8 cellular contexts compared by ENCODE assay signal in genomic region chr9:99059074-99059894, GRCh38. TPM values are rescaled to one million over a fixed set of nuclear protein-coding genes. Genes with fewer than 3 reads are reported as not detected.
DNase-seq lines count a peak whose midpoint lies in the region; ATAC-seq and TF ChIP-seq lines count a peak whose summit lies in the region.

No MANE protein-coding gene starts in this region.

- CTCF ChIA-PET in activated CD8-positive, alpha-beta memory T cell treated with anti-CD3 and anti-CD28 coated beads, Interleukin-2, amount 10 ng/mL, durations not matched to agents 7 days and 5 days (lab: Charles Lee): interaction anchor here (1.0 to 3.4 kb wide), 16 partner anchors 9 to 85 kb away, joined by 3 to 35 read pairs (median 5); partner anchors contain the start of gene TGFBR1

- H3K27me3 ChIP-seq in SU-DHL-6 (ENCODE audit: low read length) (no peaks in the 10 kb centered on the region), layer of hippocampus (ENCODE audit: control insufficient read depth, insufficient read depth, low read length) (no peaks in the 10 kb centered on the region), mesendoderm (ENCODE audit: insufficient read depth, low read length, poor library complexity) (no peaks in the 10 kb centered on the region)

- peak overlapping the region; percentile 28; the same call in 1 of the 2 replicates for H3K27ac ChIP-seq in SU-DHL-6 (ENCODE audit: low read depth, low read length)
- peak overlapping the region; percentile 53 for H3K27ac ChIP-seq in layer of hippocampus (ENCODE audit: low read depth, low read length)
- H3K27ac ChIP-seq in mesendoderm (ENCODE audit: low read depth, low read length): no peak overlapping the region

- TF ChIP-seq CTCF in SU-DHL-6 (IDR thresholded peaks at IDR 0.05; ENCODE audit: insufficient read depth, low read length, poor library complexity, severe bottlenecking): no peak

- H3K4me3 ChIP-seq in SU-DHL-6 (ENCODE audit: insufficient read depth, low read length, poor library complexity, severe bottlenecking): no peak overlapping the region
- H3K4me3 ChIP-seq in mesendoderm (ENCODE audit: low read length): no peak overlapping the region

- H3K4me2 ChIP-seq in SU-DHL-6 (ENCODE audit: low read depth, low read length, poor library complexity, severe bottlenecking): peak overlapping the region; percentile 48
- H3K4me2 ChIP-seq in mesendoderm (ENCODE audit: low read length): no peak overlapping the region

- H2AFZ ChIP-seq in SU-DHL-6 (ENCODE audit: low read depth, low read length, severe bottlenecking): peak overlapping the region; percentile 75

- no peak overlapping the region for H4K8ac ChIP-seq in mesendoderm (ENCODE audit: low read depth, low read length)

- ATAC-seq in activated CD8-positive, alpha-beta memory T cell treated with anti-CD3 and anti-CD28 coated beads, Interleukin-2, amount 10 ng/mL, durations not matched to agents 7 days and 5 days: peak; percentile 59
- ATAC-seq in HG03066 (IDR thresholded peaks at IDR 0.05; ENCODE audit: low read depth, unreplicated experiment): peak; percentile 73

- no peaks in the 10 kb centered on the region for H3K4me1 ChIP-seq in mesendoderm (ENCODE audit: control insufficient read depth, low read depth, low read length)

- no peaks in the 10 kb centered on the region for H3K9me3 Mint-ChIP-seq in activated CD8-positive, alpha-beta memory T cell treated with anti-CD3 and anti-CD28 coated beads, Interleukin-2, amount 10 ng/mL, durations not matched to agents 7 days and 5 days (ENCODE audit: low read depth)

- no peaks in the 10 kb centered on the region for H3K9me3 ChIP-seq in SU-DHL-6 (ENCODE audit: insufficient read depth, low read length)

- no peaks in the 10 kb centered on the region for H4K20me1 ChIP-seq in SU-DHL-6 (ENCODE audit: low read depth, low read length)

- no peaks in the 10 kb centered on the region for H3K9me2 ChIP-seq in SU-DHL-6 (replicated peaks; ENCODE audit: insufficient read depth, low read length)

- no peaks in the 10 kb centered on the region for H3K36me3 ChIP-seq in SU-DHL-6 (ENCODE audit: low read length)
- no peaks in the 10 kb centered on the region for H3K36me3 ChIP-seq in mesendoderm (ENCODE audit: control insufficient read depth, insufficient read depth, low read length)

- peak overlapping the region; percentile 47 for H3K4me3 Mint-ChIP-seq in activated CD8-positive, alpha-beta memory T cell treated with anti-CD3 and anti-CD28 coated beads, Interleukin-2, amount 10 ng/mL, durations not matched to agents 7 days and 5 days

- no peaks in the 10 kb centered on the region for H3K79me2 ChIP-seq in SU-DHL-6 (ENCODE audit: insufficient read depth, low read length)
- H3K79me2 ChIP-seq in mesendoderm (ENCODE audit: control insufficient read depth, insufficient read depth, low read length): no peaks in the 10 kb centered on the region

- peaks cover 31% of the 10 kb centered on the region for H3K36me3 Mint-ChIP-seq in activated CD8-positive, alpha-beta memory T cell treated with anti-CD3 and anti-CD28 coated beads, Interleukin-2, amount 10 ng/mL, durations not matched to agents 7 days and 5 days

- no peak overlapping the region for H3K4ac ChIP-seq in mesendoderm (ENCODE audit: low read depth, low read length)

- H3K4me1 Mint-ChIP-seq in activated CD8-positive, alpha-beta memory T cell treated with anti-CD3 and anti-CD28 coated beads, Interleukin-2, amount 10 ng/mL, durations not matched to agents 7 days and 5 days: peaks cover 73% of the 10 kb centered on the region

- H3K23ac ChIP-seq in mesendoderm (ENCODE audit: low read length): no peak overlapping the region

- H3K79me1 ChIP-seq in mesendoderm (ENCODE audit: low read length): no peaks in the 10 kb centered on the region

- H2BK15ac ChIP-seq in mesendoderm (replicated peaks; ENCODE audit: low read depth): no peak overlapping the region

- no CpG with 5 or more reads among the region's 7 CpGs for WGBS in mesendoderm (ENCODE audit: extremely low coverage, insufficient coverage, low lambda C conversion rate)

- H4K5ac ChIP-seq in mesendoderm (ENCODE audit: low read length): no peak overlapping the region

- no peak overlapping the region for H3K56ac ChIP-seq in mesendoderm (ENCODE audit: low read length)

- H3K18ac ChIP-seq in mesendoderm (ENCODE audit: low read length): no peak overlapping the region

- no peak overlapping the region for H2BK120ac ChIP-seq in mesendoderm (ENCODE audit: low read depth, low read length)

- H3K9ac ChIP-seq in SU-DHL-6 (ENCODE audit: low read length) (no peak overlapping the region), mesendoderm (ENCODE audit: low read length) (no peak overlapping the region)

- H3F3A ChIP-seq in SU-DHL-6 (ENCODE audit: insufficient read depth): no peaks in the 10 kb centered on the region; the same call in 1 of the 2 replicates

- peak overlapping the region; percentile 92 for H3K27ac Mint-ChIP-seq in activated CD8-positive, alpha-beta memory T cell treated with anti-CD3 and anti-CD28 coated beads, Interleukin-2, amount 10 ng/mL, durations not matched to agents 7 days and 5 days

- no peak overlapping the region for H2BK5ac ChIP-seq in mesendoderm (ENCODE audit: low read length)

- no peaks in the 10 kb centered on the region for H3K27me3 Mint-ChIP-seq in activated CD8-positive, alpha-beta memory T cell treated with anti-CD3 and anti-CD28 coated beads, Interleukin-2, amount 10 ng/mL, durations not matched to agents 7 days and 5 days

- H2AK5ac ChIP-seq in mesendoderm (ENCODE audit: low read length): no peak overlapping the region

- DNase-seq in activated CD8-positive, alpha-beta memory T cell treated with anti-CD3 and anti-CD28 coated beads, Interleukin-2, amount 10 ng/mL, durations not matched to agents 7 days and 5 days: peak; percentile 63
- DNase-seq in activated CD8-positive, alpha-beta memory T cell treated with anti-CD3 and anti-CD28 coated beads, Interleukin-2, amount 50 U/mL, for 4 hours: no peak
- DNase-seq in HCEC 1CT (no peak), mesendoderm (no peak), ecto neural progenitor cell (ENCODE audit: low spot score) (no peak)

RNA-seq across cellular contexts. Expression of gene TGFBR1, which starts 45.6 kb away (rescaled TPM):
- total RNA-seq in activated CD8-positive, alpha-beta memory T cell treated with anti-CD3 and anti-CD28 coated beads, Interleukin-2, amount 10 ng/mL, durations not matched to agents 7 days and 5 days: 10 to 100 TPM; 72.5 to 78.0 TPM
- 21.7 TPM for polyA plus RNA-seq in mesendoderm (2013, experiment 1 of 2)
- polyA plus RNA-seq in mesendoderm (2013, experiment 2 of 2): 21.0 TPM
